Comparison of ENCODE assay signal across 8 cellular contexts in the genomic region with DNA sequence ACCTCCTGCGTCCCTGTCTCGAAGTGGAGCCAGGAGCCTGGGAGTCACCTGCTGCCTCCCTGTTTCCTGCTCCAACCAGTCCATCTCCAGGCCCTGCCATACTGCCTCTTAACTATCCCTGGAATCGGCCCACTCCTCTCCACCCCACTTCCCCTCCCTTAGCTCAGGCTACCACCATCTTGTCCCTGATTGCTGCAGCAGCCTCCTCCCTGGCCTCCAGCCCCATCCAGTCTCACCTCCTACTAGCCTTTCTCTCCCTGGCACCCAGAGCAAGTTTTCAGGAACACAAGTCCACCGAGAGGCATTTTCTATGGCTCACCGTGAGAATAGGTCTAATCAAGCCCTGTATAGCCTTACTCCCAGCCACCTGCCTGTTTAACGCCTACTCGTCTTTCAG. TPM values are rescaled to one million over a fixed set of nuclear protein-coding genes. Genes with fewer than 3 reads are reported as not detected.
DNase-seq lines count a peak whose midpoint lies in the region; ATAC-seq and TF ChIP-seq lines count a peak whose summit lies in the region.

No MANE protein-coding gene starts in this region.

- H3K27me3 ChIP-seq in SJCRH30 = no peaks in the 10 kb centered on the region
- no peaks in the 10 kb centered on the region for H3K27me3 ChIP-seq in fibroblast of lung (ENCODE audit: control insufficient read depth, insufficient read depth, low read length)
- no peaks in the 10 kb centered on the region for H3K27me3 ChIP-seq in sigmoid colon

- no peak overlapping the region for H3K4me2 ChIP-seq in fibroblast of lung (ENCODE audit: extremely low read depth, insufficient read depth, low read length)

- H3K4me3 ChIP-seq in GM12864 (ENCODE audit: low read depth, low read length) (peak overlapping the region; percentile 68), SJCRH30 (peak overlapping the region; percentile 73), fibroblast of lung (replicated peaks in 1 of 4; ENCODE audit: control extremely low read depth in 1 of 4, insufficient read depth in 1 of 4, low read depth in 3 of 4, low read length in 4 of 4) (no peak overlapping the region), sigmoid colon (peak overlapping the region; percentile 38 to 76 (median 66))

- 61 to 70% methylated on average over 7 of the region's 7 CpGs for WGBS in sigmoid colon, 2 donors

- H3K9ac ChIP-seq in fibroblast of lung (ENCODE audit: insufficient read depth, low read length) = no peak overlapping the region

- no peak for TF ChIP-seq EP300 in sigmoid colon (IDR thresholded peaks at IDR 0.05)

- DNase-seq in GM12864 (ENCODE audit: low read depth) (no peak), SJCRH30 (no peak), fibroblast of lung (ENCODE audit: low read depth in 2 of 2) (no peak), sigmoid colon (no peak), DMS79 treated with DMSO at 0.1 percent for 48 hours (lab: John Stamatoyannopoulos, UW) (no peak), GM13976 (ENCODE audit: low spot score) (no peak)
- no peak for DNase-seq in activated CD8-positive, alpha-beta memory T cell treated with anti-CD3 and anti-CD28 coated beads for 24 hours

- H4K20me1 ChIP-seq in fibroblast of lung (ENCODE audit: control insufficient read depth, extremely low read depth, insufficient read depth, low read length) = no peaks in the 10 kb centered on the region

- H3K27ac ChIP-seq in SJCRH30 (peak overlapping the region; percentile 50), fibroblast of lung (ENCODE audit: insufficient read depth, low read length) (no peak overlapping the region), sigmoid colon (peak overlapping the region; percentile 84 to 96 (median 90))

- intact Hi-C loops in sigmoid colon (cut with DNase I) = loop anchor here (5.0 kb wide), 1 partner anchor 54 kb away; no protein-coding TSS in a partner anchor

- TF ChIP-seq POLR2A in sigmoid colon (IDR thresholded peaks at IDR 0.05) = no peak

- H3K9me3 ChIP-seq in SJCRH30 (replicated peaks) = no peaks in the 10 kb centered on the region
- H3K9me3 ChIP-seq in fibroblast of lung (ENCODE audit: control insufficient read depth, insufficient read depth, low read depth, low read length) = no peaks in the 10 kb centered on the region
- no peaks in the 10 kb centered on the region for H3K9me3 ChIP-seq in sigmoid colon

- no peak for ATAC-seq in activated CD4-positive, CD25-positive, alpha-beta regulatory T cell treated with anti-CD3 and anti-CD28 coated beads, Interleukin-2, amount 50 U/mL, for 24 hours

- H3K36me3 ChIP-seq in SJCRH30 (no peaks in the 10 kb centered on the region), fibroblast of lung (ENCODE audit: control insufficient read depth, insufficient read depth, low read length) (no peaks in the 10 kb centered on the region), sigmoid colon (no peaks in the 10 kb centered on the region)

- in situ Hi-C loops in GM13976 (cut with MboI; ENCODE audit: low sequenced_read_pairs, unreplicated experiment) = no loop called here

- peak overlapping the region; percentile 38 for H2AFZ ChIP-seq in fibroblast of lung (ENCODE audit: low read length)

- no peaks in the 10 kb centered on the region for H3K79me2 ChIP-seq in fibroblast of lung (ENCODE audit: control insufficient read depth, insufficient read depth, low read length)

- H3K4me1 ChIP-seq in SJCRH30 (peaks cover 24% of the 10 kb centered on the region), fibroblast of lung (ENCODE audit: control insufficient read depth, extremely low read depth, insufficient read depth, low read length) (peaks cover 5% of the 10 kb centered on the region), sigmoid colon (peaks cover 0 to 62% (median 60%) of the 10 kb centered on the region in 4 donors)

- TF ChIP-seq CTCF in GM12864 (IDR thresholded peaks at IDR 0.05; ENCODE audit: low read depth, low read length, missing control alignments) (no peak), fibroblast of lung (conservative IDR thresholded peaks at IDR 0.05 in 1 of 2, IDR thresholded peaks at IDR 0.05 in 1 of 2; ENCODE audit: low read depth in 1 of 2, low read length in 2 of 2) (no peak), sigmoid colon (IDR thresholded peaks at IDR 0.05) (no peak), GM13976 (IDR thresholded peaks at IDR 0.05; ENCODE audit: borderline replicate concordance, control extremely low read depth, extremely low read depth, insufficient read depth, missing control alignments) (no peak)

RNA-seq across cellular contexts. Expression of gene CAMKK1, which starts 0.9 kb away (rescaled TPM):
- 3.4 TPM in 2 replicates for total RNA-seq in SJCRH30 (2014; rRNA removed; shearing (Covaris generic))
- total RNA-seq in fibroblast of lung (1.8 and 2.5 TPM in 2 replicates), sigmoid colon (10 to 100 TPM in 1 of 4 donors, 1 to 10 TPM in 3; 3.8 to 12.8 (median 8.1) TPM)
- polyA plus RNA-seq in fibroblast of lung (0.41 and 1.3 TPM in 2 replicates), sigmoid colon (1 to 10 TPM in 2 of 3 donors, under 1 TPM in 1; 0.92 to 6.3 (median 2.4) TPM)
- polyA plus RNA-seq in fibroblast of lung (2012) = 0.30 and 1.2 TPM in 2 replicates
- polyA minus RNA-seq in fibroblast of lung (ENCODE audit: low replicate concordance) = 0.94 and 1.6 TPM in 2 replicates

RNA-seq across cellular contexts. Expression of gene P2RX1, which starts 22.5 kb away (rescaled TPM):
- 0.06 TPM in 1 of 2 replicates, not detected in the other for total RNA-seq in SJCRH30 (2014; rRNA removed; shearing (Covaris generic))
- under 0.01 TPM in 2 replicates for total RNA-seq in fibroblast of lung
- polyA plus RNA-seq in fibroblast of lung = 0.02 TPM in 1 of 2 replicates, not detected in the other
- polyA plus RNA-seq in fibroblast of lung (2012) = 0.03 TPM in 1 of 2 replicates, not detected in the other
- not detected in 2 replicates for polyA minus RNA-seq in fibroblast of lung (ENCODE audit: low replicate concordance)
- total RNA-seq in sigmoid colon = 10 to 100 TPM in 2 of 4 donors, 1 to 10 TPM in 2; 3.6 to 55.9 (median 10.0) TPM
- polyA plus RNA-seq in sigmoid colon = 1 to 10 TPM in 1 of 3 donors, under 1 TPM in 2; 0.46 to 4.3 (median 0.60) TPM

RNA-seq across cellular contexts. Expression of gene NCBP3, which starts 47.7 kb away (rescaled TPM):
- 23.3 and 25.4 TPM in 2 replicates for total RNA-seq in SJCRH30 (2014; rRNA removed; shearing (Covaris generic))
- total RNA-seq in fibroblast of lung (20.3 and 23.3 TPM in 2 replicates), sigmoid colon (10 to 100 TPM; 20.9 to 23.0 (median 21.7) TPM)
- polyA plus RNA-seq in fibroblast of lung (20.4 and 20.6 TPM in 2 replicates), sigmoid colon (10 to 100 TPM in 2 of 3 donors, 1 to 10 TPM in 1; 8.4 to 34.8 (median 11.6) TPM)
- 16.9 and 22.8 TPM in 2 replicates for polyA plus RNA-seq in fibroblast of lung (2012)
- 3.6 and 3.9 TPM in 2 replicates for polyA minus RNA-seq in fibroblast of lung (ENCODE audit: low replicate concordance)

Comparison
In these comparisons a context has a peak if more than half of its experiments do, and no peak if none do; other contexts are left out.
1. H3K4me3 ChIP-seq: peak in GM12864 (single experiment), SJCRH30 (single experiment) and sigmoid colon (4 of 4); none in fibroblast of lung (0 of 4).